ENCODE assay signal across 25 cellular contexts in the genomic region with DNA sequence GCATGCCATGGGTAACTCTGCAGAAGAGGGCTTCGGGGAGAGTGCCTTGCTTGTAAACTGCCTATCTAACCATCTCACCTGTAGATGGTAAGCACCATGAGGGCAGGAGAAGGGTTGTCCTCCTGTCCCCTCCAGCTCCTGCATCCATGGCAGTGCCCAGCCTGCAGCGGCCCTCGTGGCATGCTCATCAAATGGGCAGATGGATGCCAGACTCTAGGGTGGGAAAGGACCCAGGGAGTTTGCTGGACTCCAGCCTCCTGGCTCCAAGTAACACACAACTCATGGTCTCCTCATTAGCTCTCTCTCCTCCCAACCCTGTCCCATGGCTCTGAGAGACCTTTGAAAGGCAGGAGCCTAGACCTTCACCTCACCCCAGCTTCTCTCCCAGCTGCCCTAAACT. TPM values are rescaled to one million over a fixed set of nuclear protein-coding genes. Genes with fewer than 3 reads are reported as not detected.
"Had no signal": no experiment of that assay in that cellular context is flagged by ENCODE, and none has a peak within 500 bp of the region (broad histone marks: within the 10 kb centered on the region; RNA-seq: fewer than 3 reads in every experiment).

No MANE protein-coding gene starts in this region.

- H3K4me3 ChIP-seq: pancreas, psoas muscle, right lobe of liver, sigmoid colon, stomach, thoracic aorta, thyroid gland, transverse colon, upper lobe of right lung, uterus had no signal

- H3K36me3 ChIP-seq: neutrophil, pancreas, right lobe of liver, sigmoid colon, stomach, thoracic aorta, thyroid gland, transverse colon, upper lobe of right lung, uterus had no signal

- H3K27me3 ChIP-seq: pancreas, right lobe of liver, thyroid gland, uterus had no signal

- H3K9me3 ChIP-seq: neutrophil, pancreas, psoas muscle, right lobe of liver, sigmoid colon, stomach, thoracic aorta, thyroid gland, transverse colon, upper lobe of right lung, uterus had no signal

- FAIRE-seq: pancreas, small intestine had no signal

- DNase-seq: naive thymus-derived CD8-positive, alpha-beta T cell; nephron progenitor cell; nucleus accumbens; pancreas; psoas muscle; right cardiac atrium; right lobe of liver; sigmoid colon; small intestine; stimulated activated CD4-positive, alpha-beta T cell treated with anti-CD3 and anti-CD28 coated beads, Interleukin-15, amount 100 ng/mL, for 24 hours; stimulated activated CD4-positive, alpha-beta T cell treated with anti-CD3 and anti-CD28 coated beads, Interleukin-2, amount 100 ng/mL, for 24 hours; stimulated activated CD4-positive, alpha-beta T cell treated with anti-CD3 and anti-CD28 coated beads, Interleukin-2, amount 100 ng/mL, for 48 hours; stimulated activated CD4-positive, alpha-beta T cell treated with anti-CD3 and anti-CD28 coated beads, Interleukin-4, amount 100 ng/mL, for 24 hours; stimulated activated naive B cell treated with anti-CD40 and anti-IgM and Interleukin-4, amounts not matched to agents 10 μg/mL and 1 μg/mL and 100 μg/mL, for 72 hours; stimulated activated naive CD4-positive, alpha-beta T cell treated with Interleukin-2 at 50 U/mL for 16 hours; stomach; thyroid gland; transverse colon; upper lobe of right lung; uterus had no signal

- H3K4me1 ChIP-seq: pancreas, psoas muscle, right lobe of liver, sigmoid colon, stomach, thyroid gland, transverse colon, upper lobe of right lung, uterus had no signal

- ATAC-seq: naive thymus-derived CD8-positive, alpha-beta T cell; natural killer cell treated with Interleukin-12 subunit alpha and Interleukin-12 subunit beta and Interleukin-15 and Interleukin-18, amount 100 ng/mL, for 72 hours; pancreas; psoas muscle; right cardiac atrium; right lobe of liver; stimulated activated effector memory CD8-positive, alpha-beta T cell treated with anti-CD3 and anti-CD28 coated beads, Interleukin-12 subunit alpha, Interleukin-12 subunit beta, amount 100 ng/mL, for 72 hours; stimulated activated naive B cell treated with anti-CD40 and anti-IgM and Interleukin-4, amounts not matched to agents 10 μg/mL and 1 μg/mL and 100 μg/mL, for 72 hours; upper lobe of right lung had no signal

- H3K27ac ChIP-seq: neutrophil, pancreas, psoas muscle, right lobe of liver, sigmoid colon, stomach, thoracic aorta, thyroid gland, transverse colon, upper lobe of right lung, uterus had no signal

RNA-seq across cellular contexts. Expression of gene CRMP1, which starts 29.7 kb away (rescaled TPM):
- total RNA-seq: naive thymus-derived CD8-positive, alpha-beta T cell; natural killer cell treated with Interleukin-12 subunit alpha and Interleukin-12 subunit beta and Interleukin-15 and Interleukin-18, amount 100 ng/mL, for 72 hours; subcutaneous adipose tissue had no signal
- polyA plus RNA-seq: naive thymus-derived CD8-positive, alpha-beta T cell had no signal
